ENCODE assay signal across 25 cellular contexts in genomic region chr6:34259529-34260069, GRCh38.
"Had no signal": no experiment of that assay in that cellular context is flagged by ENCODE, and none has a peak within 500 bp of the region (broad histone marks: within the 10 kb centered on the region; RNA-seq: fewer than 3 reads in every experiment).

No MANE protein-coding gene starts in this region.

- H3K4me1 ChIP-seq: gastrocnemius medialis, lower lobe of right lung, parathyroid adenoma, prostate gland, right atrium auricular region, sigmoid colon, tibial nerve, upper lobe of left lung, uterus had no signal

- H3K79me2 ChIP-seq: parathyroid adenoma had no signal

- H3K27me3 ChIP-seq: dorsolateral prefrontal cortex, gastrocnemius medialis, neutrophil, right atrium auricular region, sigmoid colon, tibial nerve, upper lobe of left lung, uterus had no signal

- H3K4me3 ChIP-seq: dorsolateral prefrontal cortex, gastrocnemius medialis, lower lobe of right lung, prostate gland, right atrium auricular region, sigmoid colon, thoracic aorta, tibial nerve, upper lobe of left lung, uterus had no signal

- H3K4me1 Mint-ChIP-seq: naive thymus-derived CD8-positive, alpha-beta T cell; stimulated activated effector memory CD8-positive, alpha-beta T cell treated with anti-CD3 and anti-CD28 coated beads, Interleukin-12 subunit alpha, Interleukin-12 subunit beta, amount 100 ng/mL, for 72 hours had no signal

- FAIRE-seq: colon, keratinocyte had no signal

- H3K27me3 Mint-ChIP-seq: naive thymus-derived CD8-positive, alpha-beta T cell had no signal

- DNase-seq: dorsolateral prefrontal cortex; effector CD4-positive, alpha-beta T cell; foreskin fibroblast; gastrocnemius medialis; head of caudate nucleus; left ventricle myocardium superior; lower lobe of right lung; naive thymus-derived CD8-positive, alpha-beta T cell; sigmoid colon; stimulated activated CD4-positive, alpha-beta T cell treated with anti-CD3 and anti-CD28 coated beads, Interleukin-2, amount 100 ng/mL, for 24 hours; stimulated activated CD4-positive, alpha-beta T cell treated with anti-CD3 and anti-CD28 coated beads, Interleukin-4, amount 100 ng/mL, for 24 hours; stimulated activated naive CD4-positive, alpha-beta T cell treated with Interleukin-2 at 50 U/mL for 16 hours; upper lobe of left lung; uterus had no signal

- H3K27ac ChIP-seq: dorsolateral prefrontal cortex, epithelial cell of prostate, gastrocnemius medialis, lower lobe of right lung, neutrophil, parathyroid adenoma, prostate gland, right atrium auricular region, sigmoid colon, thoracic aorta, tibial nerve, upper lobe of left lung, uterus had no signal

- H3K9ac ChIP-seq: parathyroid adenoma had no signal

- H3K9me3 ChIP-seq: gastrocnemius medialis, neutrophil, prostate gland, right atrium auricular region, sigmoid colon, uterus had no signal

- H3K36me3 Mint-ChIP-seq: stimulated activated effector memory CD8-positive, alpha-beta T cell treated with anti-CD3 and anti-CD28 coated beads, Interleukin-12 subunit alpha, Interleukin-12 subunit beta, amount 100 ng/mL, for 72 hours had no signal

- H3K4me3 Mint-ChIP-seq: naive thymus-derived CD8-positive, alpha-beta T cell; stimulated activated effector memory CD8-positive, alpha-beta T cell treated with anti-CD3 and anti-CD28 coated beads, Interleukin-12 subunit alpha, Interleukin-12 subunit beta, amount 100 ng/mL, for 72 hours had no signal

- ATAC-seq: esophagus mucosa; gastrocnemius medialis; left ventricle myocardium superior; lower lobe of right lung; naive thymus-derived CD8-positive, alpha-beta T cell; stimulated activated effector memory CD8-positive, alpha-beta T cell treated with anti-CD3 and anti-CD28 coated beads, Interleukin-12 subunit alpha, Interleukin-12 subunit beta, amount 100 ng/mL, for 72 hours had no signal

- H3K27ac Mint-ChIP-seq: naive thymus-derived CD8-positive, alpha-beta T cell; stimulated activated effector memory CD8-positive, alpha-beta T cell treated with anti-CD3 and anti-CD28 coated beads, Interleukin-12 subunit alpha, Interleukin-12 subunit beta, amount 100 ng/mL, for 72 hours had no signal

- H3K36me3 ChIP-seq: gastrocnemius medialis, lower lobe of right lung, neutrophil, prostate gland, right atrium auricular region, sigmoid colon, thoracic aorta, upper lobe of left lung, uterus had no signal

- H2AFZ ChIP-seq: parathyroid adenoma had no signal

- H3K9me3 Mint-ChIP-seq: stimulated activated effector memory CD8-positive, alpha-beta T cell treated with anti-CD3 and anti-CD28 coated beads, Interleukin-12 subunit alpha, Interleukin-12 subunit beta, amount 100 ng/mL, for 72 hours had no signal
